ENCODE assay signal across 27 cellular contexts in genomic region chr1:174198192-174198591, GRCh38.
"Had no signal": no experiment of that assay in that cellular context is flagged by ENCODE, and none has a peak within 500 bp of the region (broad histone marks: within the 10 kb centered on the region; RNA-seq: fewer than 3 reads in every experiment).

No MANE protein-coding gene starts in this region.

- H3K4me3 ChIP-seq: cardiac muscle cell had no signal

- H3K27ac Mint-ChIP-seq: activated CD4-positive, alpha-beta T cell treated with anti-CD3 and anti-CD28 coated beads, Interleukin-2, amount 10 ng/mL, durations not matched to agents 24 days and 14 days; activated naive CD4-positive, alpha-beta T cell treated with anti-CD3 and anti-CD28 coated beads, Interleukin-2, amount 10 ng/mL, durations not matched to agents 7 days and 5 days; activated naive CD8-positive, alpha-beta T cell treated with anti-CD3 and anti-CD28 coated beads for 36 hours; activated T-helper 2 cell treated with anti-CD3 and anti-CD28 coated beads, Interferon-gamma antibody, Interleukin-2, Interleukin-4, amounts not matched to agents 10 μg/mL and 5 μg/mL and 100 μg/mL, durations not matched to agents 14 hours and 24 hours and 36 hours; T-helper 2 cell treated with Interferon-gamma antibody and Interleukin-4, amounts not matched to agents 5 μg/mL and 100 μg/mL, for 36 hours; WTC11 had no signal

- H3K4me2 ChIP-seq: SK-N-SH had no signal

- DNase-seq: activated CD4-positive, alpha-beta T cell treated with anti-CD3 and anti-CD28 coated beads for 1 hour; activated CD4-positive, alpha-beta T cell treated with anti-CD3 and anti-CD28 coated beads, Interleukin-2, amount 10 ng/mL, durations not matched to agents 24 days and 14 days; activated CD4-positive, alpha-beta T cell treated with anti-CD3 and anti-CD28 coated beads, Interleukin-2, amount 50 U/mL, for 48 hours; activated CD8-positive, alpha-beta memory T cell treated with anti-CD3 and anti-CD28 coated beads for 24 hours; activated gamma-delta T cell treated with Interleukin-2 at 50 U/mL for 16 hours; activated naive CD4-positive, alpha-beta T cell treated with anti-CD3 and anti-CD28 coated beads, Interleukin-2, amount 10 ng/mL, durations not matched to agents 7 days and 5 days; activated naive CD8-positive, alpha-beta T cell treated with anti-CD3 and anti-CD28 coated beads for 36 hours; activated T-cell treated with anti-CD3 and anti-CD28 coated beads, Interleukin-2, amount 50 U/mL, for 48 hours; brain microvascular endothelial cell; KG1; NCI-H1105 treated with DMSO at 0.1 percent for 48 hours; NCI-H1436 treated with DMSO at 0.1 percent for 48 hours; NCI-H187; NCI-H2081; NCI-H446; NCI-H524 treated with DMSO at 0.1 percent for 48 hours; NCI-H774; OCI-M1; RPMI8226; SK-N-SH; T-helper 1 cell had no signal

- H3K4me3 Mint-ChIP-seq: activated CD4-positive, alpha-beta T cell treated with anti-CD3 and anti-CD28 coated beads, Interleukin-2, amount 10 ng/mL, durations not matched to agents 24 days and 14 days; activated naive CD4-positive, alpha-beta T cell treated with anti-CD3 and anti-CD28 coated beads, Interleukin-2, amount 10 ng/mL, durations not matched to agents 7 days and 5 days; activated naive CD8-positive, alpha-beta T cell treated with anti-CD3 and anti-CD28 coated beads for 36 hours; T-helper 2 cell treated with Interferon-gamma antibody and Interleukin-4, amounts not matched to agents 5 μg/mL and 100 μg/mL, for 36 hours; WTC11 had no signal

- H3K27me3 Mint-ChIP-seq: activated CD4-positive, alpha-beta T cell treated with anti-CD3 and anti-CD28 coated beads, Interleukin-2, amount 10 ng/mL, durations not matched to agents 24 days and 14 days; activated naive CD4-positive, alpha-beta T cell treated with anti-CD3 and anti-CD28 coated beads, Interleukin-2, amount 10 ng/mL, durations not matched to agents 7 days and 5 days; activated naive CD8-positive, alpha-beta T cell treated with anti-CD3 and anti-CD28 coated beads for 36 hours had no signal

- H3K36me3 Mint-ChIP-seq: WTC11 had no signal

- H3K27ac ChIP-seq: brain microvascular endothelial cell, cardiac muscle cell had no signal

- H3K27me3 ChIP-seq: brain microvascular endothelial cell, cardiac muscle cell had no signal

- H3K9me2 ChIP-seq: SK-N-SH had no signal

- H3K9ac ChIP-seq: SK-N-SH had no signal

- H3K4me1 Mint-ChIP-seq: WTC11 had no signal

- ATAC-seq: Panc1, Right ventricle myocardium inferior, WTC11 had no signal

- H3K9me3 ChIP-seq: SK-N-SH had no signal

- H3K36me3 ChIP-seq: brain microvascular endothelial cell, cardiac muscle cell had no signal
